Comparison of ENCODE assay signal across 8 cellular contexts in genomic region chr19:11446652-11447301, GRCh38. TPM values are rescaled to one million over a fixed set of nuclear protein-coding genes. Genes with fewer than 3 reads are reported as not detected.
A peak's percentile ranks its signal among the peaks of the same experiment; 100 is the strongest.
DNase-seq lines count a peak whose midpoint lies in the region; ATAC-seq and TF ChIP-seq lines count a peak whose summit lies in the region.

No MANE protein-coding gene starts in this region.

- no peaks in the 10 kb centered on the region for H3K27me3 ChIP-seq in CD4-positive, CD25-positive, alpha-beta regulatory T cell (ENCODE audit: control insufficient read depth, insufficient read depth, low read length)
- H3K27me3 ChIP-seq in uterus: no peaks in the 10 kb centered on the region

- no peak overlapping the region for H3K27ac Mint-ChIP-seq in CD4-positive, CD25-positive, alpha-beta regulatory T cell
- H3K27ac Mint-ChIP-seq in activated CD8-positive, alpha-beta T cell treated with anti-CD3 and anti-CD28 coated beads, Interleukin-2, amount 10 ng/mL, durations not matched to agents 7 days and 5 days: no peak overlapping the region
- peak overlapping the region in 1 of 2 donors; percentile 60 for H3K27ac Mint-ChIP-seq in natural killer cell

- POLR2A ChIA-PET in activated CD8-positive, alpha-beta T cell treated with anti-CD3 and anti-CD28 coated beads, Interleukin-2, amount 10 ng/mL, durations not matched to agents 7 days and 5 days (lab: Charles Lee): no interaction called here

- peak in 2 of 3 donors; percentile 24 to 28 for DNase-seq in CD4-positive, CD25-positive, alpha-beta regulatory T cell
- DNase-seq in HK-2 (ENCODE audit: unreplicated experiment) (peak; percentile 25), erythroblast (lab: John Stamatoyannopoulos, UW) (peak; percentile 54 to 77), natural killer cell (peak; percentile 42), uterus (peak in 1 of 2 donors; percentile 52)
- peak; percentile 49 for DNase-seq in activated CD8-positive, alpha-beta T cell treated with anti-CD3 and anti-CD28 coated beads, Interleukin-2, amount 10 ng/mL, durations not matched to agents 7 days and 5 days

- ATAC-seq in CD4-positive, CD25-positive, alpha-beta regulatory T cell (ENCODE audit: low read depth in 2 of 2): peak in 1 of 2 donors; percentile 65
- ATAC-seq in activated CD8-positive, alpha-beta T cell treated with anti-CD3 and anti-CD28 coated beads, Interleukin-2, amount 10 ng/mL, durations not matched to agents 7 days and 5 days: peak; percentile 70
- ATAC-seq in natural killer cell (peak; percentile 65 to 81 (median 78)), HG02938 (IDR thresholded peaks at IDR 0.05; ENCODE audit: unreplicated experiment) (no peak), GM21528 (IDR thresholded peaks at IDR 0.05; ENCODE audit: low FRiP score, unreplicated experiment) (no peak)

- H3K4me3 Mint-ChIP-seq in CD4-positive, CD25-positive, alpha-beta regulatory T cell: no peak overlapping the region
- no peak overlapping the region for H3K4me3 Mint-ChIP-seq in activated CD8-positive, alpha-beta T cell treated with anti-CD3 and anti-CD28 coated beads, Interleukin-2, amount 10 ng/mL, durations not matched to agents 7 days and 5 days
- no peak overlapping the region for H3K4me3 Mint-ChIP-seq in natural killer cell

- no peak for TF ChIP-seq POLR2A in erythroblast (IDR thresholded peaks at IDR 0.05; ENCODE audit: low read length)
- no peak for TF ChIP-seq POLR2A in uterus (IDR thresholded peaks at IDR 0.05)

- H3K4me1 Mint-ChIP-seq in CD4-positive, CD25-positive, alpha-beta regulatory T cell: peaks cover 0 to 5% (median 2%) of the 10 kb centered on the region in 4 donors
- H3K4me1 Mint-ChIP-seq in activated CD8-positive, alpha-beta T cell treated with anti-CD3 and anti-CD28 coated beads, Interleukin-2, amount 10 ng/mL, durations not matched to agents 7 days and 5 days (ENCODE audit: low read depth): peaks cover 4% of the 10 kb centered on the region
- H3K4me1 Mint-ChIP-seq in natural killer cell: peaks cover 0 to 11% of the 10 kb centered on the region in 2 donors

- H3K27ac ChIP-seq in CD4-positive, CD25-positive, alpha-beta regulatory T cell (ENCODE audit: insufficient read depth, low read length, poor library complexity, severe bottlenecking): no peak overlapping the region
- no peak overlapping the region for H3K27ac ChIP-seq in uterus

- intact Hi-C loops in natural killer cell (cut with micrococcal nuclease) (loop anchor here (5.0 kb wide), 1 partner anchor 154 kb away; no protein-coding TSS in a partner anchor), uterus (cut with DNase I; ENCODE audit: low total_unique reads) (no loop called here)

- CTCF ChIA-PET in activated CD8-positive, alpha-beta T cell treated with anti-CD3 and anti-CD28 coated beads, Interleukin-2, amount 10 ng/mL, durations not matched to agents 7 days and 5 days (lab: Charles Lee): interaction anchor here (1.5 kb wide), 1 partner anchor 65 kb away, joined by 6 read pairs; no protein-coding TSS in a partner anchor

- TF ChIP-seq CTCF in natural killer cell (IDR thresholded peaks at IDR 0.05) (peak; percentile 57), uterus (IDR thresholded peaks at IDR 0.05) (peak; percentile 40 to 75 (median 66))

- H3K36me3 Mint-ChIP-seq in CD4-positive, CD25-positive, alpha-beta regulatory T cell: peaks cover 5% of the 10 kb centered on the region
- peaks cover 28% of the 10 kb centered on the region for H3K36me3 Mint-ChIP-seq in activated CD8-positive, alpha-beta T cell treated with anti-CD3 and anti-CD28 coated beads, Interleukin-2, amount 10 ng/mL, durations not matched to agents 7 days and 5 days (ENCODE audit: low read depth)
- no peaks in the 10 kb centered on the region for H3K36me3 Mint-ChIP-seq in natural killer cell

- H3K9me3 Mint-ChIP-seq in CD4-positive, CD25-positive, alpha-beta regulatory T cell: no peaks in the 10 kb centered on the region
- no peaks in the 10 kb centered on the region for H3K9me3 Mint-ChIP-seq in activated CD8-positive, alpha-beta T cell treated with anti-CD3 and anti-CD28 coated beads, Interleukin-2, amount 10 ng/mL, durations not matched to agents 7 days and 5 days (ENCODE audit: insufficient read depth)
- no peaks in the 10 kb centered on the region for H3K9me3 Mint-ChIP-seq in natural killer cell

- peaks cover 42% of the 10 kb centered on the region for H3K36me3 ChIP-seq in CD4-positive, CD25-positive, alpha-beta regulatory T cell (ENCODE audit: control insufficient read depth, insufficient read depth, low read length)
- H3K36me3 ChIP-seq in uterus: no peaks in the 10 kb centered on the region

- H3K4me1 ChIP-seq in CD4-positive, CD25-positive, alpha-beta regulatory T cell (ENCODE audit: control insufficient read depth, insufficient read depth, low read length, poor library complexity, severe bottlenecking): no peaks in the 10 kb centered on the region
- peaks cover 0 to 4% of the 10 kb centered on the region in 2 donors for H3K4me1 ChIP-seq in uterus

- H3K9me3 ChIP-seq in CD4-positive, CD25-positive, alpha-beta regulatory T cell (ENCODE audit: control insufficient read depth in 2 of 2, low read length in 2 of 2): no peaks in the 10 kb centered on the region
- no peaks in the 10 kb centered on the region for H3K9me3 ChIP-seq in uterus

- H3K27me3 Mint-ChIP-seq in CD4-positive, CD25-positive, alpha-beta regulatory T cell: no peaks in the 10 kb centered on the region
- H3K27me3 Mint-ChIP-seq in activated CD8-positive, alpha-beta T cell treated with anti-CD3 and anti-CD28 coated beads, Interleukin-2, amount 10 ng/mL, durations not matched to agents 7 days and 5 days (ENCODE audit: low read depth): no peaks in the 10 kb centered on the region
- no peaks in the 10 kb centered on the region for H3K27me3 Mint-ChIP-seq in natural killer cell (ENCODE audit: low read depth in 2 of 2)

- no peak overlapping the region for H3K4me3 ChIP-seq in CD4-positive, CD25-positive, alpha-beta regulatory T cell (ENCODE audit: low read depth, low read length)
- no peak overlapping the region for H3K4me3 ChIP-seq in uterus

RNA-seq across cellular contexts. Expression of gene PRKCSH, which starts 11.3 kb away (rescaled TPM):
- total RNA-seq in CD4-positive, CD25-positive, alpha-beta regulatory T cell: 244 TPM
- polyA plus RNA-seq in CD4-positive, CD25-positive, alpha-beta regulatory T cell: 10 to 100 TPM; 29.0 to 38.0 (median 31.5) TPM
- total RNA-seq in activated CD8-positive, alpha-beta T cell treated with anti-CD3 and anti-CD28 coated beads, Interleukin-2, amount 10 ng/mL, durations not matched to agents 7 days and 5 days: 100 to 1,000 TPM; 285 to 302 TPM
- 100 to 1,000 TPM; 320 to 367 (median 327) TPM for total RNA-seq in natural killer cell
- total RNA-seq in uterus: 100 to 1,000 TPM in 3 of 4 donors, 10 to 100 TPM in 1; 65.3 to 228 (median 155) TPM

RNA-seq across cellular contexts. Expression of gene ODAD3, which starts 11.9 kb away (rescaled TPM):
- not detected for total RNA-seq in CD4-positive, CD25-positive, alpha-beta regulatory T cell
- not detected for polyA plus RNA-seq in CD4-positive, CD25-positive, alpha-beta regulatory T cell
- not detected for total RNA-seq in activated CD8-positive, alpha-beta T cell treated with anti-CD3 and anti-CD28 coated beads, Interleukin-2, amount 10 ng/mL, durations not matched to agents 7 days and 5 days
- total RNA-seq in natural killer cell (not detected), uterus (1 to 10 TPM in 1 of 4 donors, under 1 TPM in 1, not detected in 2; 0.48 to 4.4 TPM)

RNA-seq across cellular contexts. Expression of gene RGL3, which starts 27.7 kb away (rescaled TPM):
- total RNA-seq in CD4-positive, CD25-positive, alpha-beta regulatory T cell: not detected
- polyA plus RNA-seq in CD4-positive, CD25-positive, alpha-beta regulatory T cell: not detected
- not detected for total RNA-seq in activated CD8-positive, alpha-beta T cell treated with anti-CD3 and anti-CD28 coated beads, Interleukin-2, amount 10 ng/mL, durations not matched to agents 7 days and 5 days
- total RNA-seq in natural killer cell (under 1 TPM in 1 of 3 donors, not detected in 2; 0.48 TPM), uterus (10 to 100 TPM in 3 of 4 donors, 1 to 10 TPM in 1; 1.0 to 19.0 (median 13.2) TPM)

RNA-seq across cellular contexts. Expression of gene ELAVL3, which starts 34.1 kb away (rescaled TPM):
- not detected for total RNA-seq in CD4-positive, CD25-positive, alpha-beta regulatory T cell
- not detected for polyA plus RNA-seq in CD4-positive, CD25-positive, alpha-beta regulatory T cell
- under 1 TPM in 1 of 2 experiments, not detected in 1; 0.71 TPM for total RNA-seq in activated CD8-positive, alpha-beta T cell treated with anti-CD3 and anti-CD28 coated beads, Interleukin-2, amount 10 ng/mL, durations not matched to agents 7 days and 5 days
- total RNA-seq in natural killer cell: not detected
- 1 to 10 TPM in 1 of 4 donors, not detected in 3; 1.1 TPM for total RNA-seq in uterus

RNA-seq across cellular contexts. Expression of gene ZNF653, which starts 58.9 kb away (rescaled TPM):
- total RNA-seq in CD4-positive, CD25-positive, alpha-beta regulatory T cell: 12.2 TPM
- 1 to 10 TPM; 1.3 to 2.9 (median 2.6) TPM for polyA plus RNA-seq in CD4-positive, CD25-positive, alpha-beta regulatory T cell
- 10 to 100 TPM; 20.1 to 21.8 TPM for total RNA-seq in activated CD8-positive, alpha-beta T cell treated with anti-CD3 and anti-CD28 coated beads, Interleukin-2, amount 10 ng/mL, durations not matched to agents 7 days and 5 days
- total RNA-seq in natural killer cell (10 to 100 TPM in 2 of 3 donors, 1 to 10 TPM in 1; 9.9 to 15.4 (median 10.8) TPM), uterus (10 to 100 TPM in 1 of 4 donors, 1 to 10 TPM in 2, under 1 TPM in 1; 0.88 to 14.8 (median 6.3) TPM)

Comparison
In these comparisons a context has a peak if more than half of its experiments do, and no peak if none do; other contexts are left out.
1. ATAC-seq: peak in activated CD8-positive, alpha-beta T cell treated with anti-CD3 and anti-CD28 coated beads, Interleukin-2, amount 10 ng/mL, durations not matched to agents 7 days and 5 days (single experiment) and natural killer cell (3 of 3); none in HG02938 (single experiment) and GM21528 (single experiment).